15 cellular contexts compared by ENCODE assay signal in the genomic region with DNA sequence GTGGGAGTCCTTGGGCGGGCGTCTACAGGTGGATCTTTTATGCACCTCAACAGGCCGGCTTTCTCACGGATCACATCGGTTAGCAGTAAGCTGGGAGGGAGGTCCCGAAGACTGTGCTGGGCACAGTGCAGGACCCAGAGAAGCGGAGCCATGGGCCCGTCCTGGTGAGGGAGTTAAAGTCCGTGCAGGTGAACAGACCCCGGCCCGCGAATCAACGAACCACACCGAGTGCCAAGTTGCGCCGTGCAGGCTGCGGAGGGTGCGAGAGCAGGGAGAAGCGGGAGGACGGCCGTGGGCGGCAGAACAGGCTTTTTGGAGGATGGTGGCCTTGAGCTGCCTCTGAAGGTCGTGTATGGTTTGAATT.
DNase-seq lines count a peak whose midpoint lies in the region; ATAC-seq and TF ChIP-seq lines count a peak whose summit lies in the region.
"Had no signal": no experiment of that assay in that cellular context is flagged by ENCODE, and none has a peak within 500 bp of the region (broad histone marks: within the 10 kb centered on the region; RNA-seq: fewer than 3 reads in every experiment).

No MANE protein-coding gene starts in this region.

- H3K36me3 ChIP-seq in GM23338 (ENCODE audit: insufficient read depth) (no peaks in the 10 kb centered on the region), PC-3 (ENCODE audit: low read depth, low read length) (peaks cover 28% of the 10 kb centered on the region; the same call in 1 of the 2 replicates), neuronal stem cell (replicated peaks in 1 of 2; ENCODE audit: control insufficient read depth in 2 of 2, insufficient read depth in 2 of 2, low read length in 2 of 2) (peaks cover 0 to 2% of the 10 kb centered on the region in 2 donors), PC-9 (ENCODE audit: low read depth) (no peaks in the 10 kb centered on the region)

- H2AFZ ChIP-seq in GM23338 (no peak overlapping the region), PC-3 (ENCODE audit: low read length) (no peak overlapping the region), neuronal stem cell (ENCODE audit: low read length) (no peak overlapping the region), PC-9 (no peak overlapping the region)

- H3K27ac ChIP-seq in GM23338 (ENCODE audit: low read depth) (peak overlapping the region; percentile 96), PC-3 (ENCODE audit: low read length) (no peak overlapping the region), dorsolateral prefrontal cortex (peak overlapping the region in 54 of 59 donors; percentile 3 to 92 (median 78)), neuronal stem cell (replicated peaks; ENCODE audit: low read length) (no peak overlapping the region), PC-9 (no peak overlapping the region)

- H3K4me3 ChIP-seq in GM23338 (no peak overlapping the region), PC-3 (ENCODE audit: low read length) (no peak overlapping the region; the same call in 1 of the 2 replicates), dorsolateral prefrontal cortex (no peak overlapping the region), neuronal stem cell (ENCODE audit: low read length in 2 of 2) (no peak overlapping the region), PC-9 (no peak overlapping the region)

- peaks cover 12% of the 10 kb centered on the region; the same call in 2 of the 3 replicates for H3K36me3 Mint-ChIP-seq in GM23338 (ENCODE audit: low read depth)
- H3K36me3 Mint-ChIP-seq: CD4-positive, alpha-beta memory T cell had no signal

- peak overlapping the region; percentile 95 for H3K27ac Mint-ChIP-seq in GM23338
- H3K27ac Mint-ChIP-seq: B cell, HFFc6 had no signal

- H3K18ac ChIP-seq in neuronal stem cell (ENCODE audit: low read length), result peak overlapping the region; percentile 48

- H2BK15ac ChIP-seq in neuronal stem cell (ENCODE audit: low read length), result no peak overlapping the region

- BruUV-seq in PC-3 (replicated peaks; lab: Mats Ljungman, UMichigan), result no TSS peak
- no TSS peak for BruUV-seq in PC-9 (replicated peaks; lab: Mats Ljungman, UMichigan)

- H4K8ac ChIP-seq in neuronal stem cell (ENCODE audit: low read depth, low read length), result no peak overlapping the region

- H2AK5ac ChIP-seq in neuronal stem cell (ENCODE audit: low read depth, low read length), result no peak overlapping the region

- no CpG with 5 or more reads among the region's 23 CpGs for WGBS in neuronal stem cell (ENCODE audit: extremely low coverage in 2 of 2, insufficient read length in 2 of 2, insufficient replicate concordance in 1 of 2), 2 donors

- H2BK120ac ChIP-seq in neuronal stem cell (ENCODE audit: low read depth, low read length), result no peak overlapping the region

- peaks cover 52% of the 10 kb centered on the region for H3K4me1 Mint-ChIP-seq in GM23338
- H3K4me1 Mint-ChIP-seq: B cell had no signal

- peaks cover 3% of the 10 kb centered on the region; the same call in 2 of the 3 replicates for H3K9me3 Mint-ChIP-seq in GM23338
- H3K9me3 Mint-ChIP-seq: HFFc6 had no signal

- peak overlapping the region; percentile 22 for H3K4me2 ChIP-seq in GM23338
- peak overlapping the region; percentile 88 for H3K4me2 ChIP-seq in PC-3 (ENCODE audit: low read length)
- H3K4me2 ChIP-seq in neuronal stem cell (ENCODE audit: insufficient read depth, low read length, poor library complexity, severe bottlenecking), result no peak overlapping the region
- no peak overlapping the region for H3K4me2 ChIP-seq in PC-9

- ATAC-seq in GM23338, result no peak
- ATAC-seq in PC-3, result no peak

- DNase-seq in GM23338 (ENCODE audit: low spot score), result no peak
- DNase-seq in PC-3, result no peak
- no peak for DNase-seq in dorsolateral prefrontal cortex
- no peak for DNase-seq in neuronal stem cell (ENCODE audit: low spot score)
- DNase-seq in PC-9, result no peak
- no peak for DNase-seq in stimulated activated CD4-positive, alpha-beta T cell treated with anti-CD3 and anti-CD28 coated beads, Interleukin-15, amount 100 ng/mL, for 24 hours
- no peak for DNase-seq in NCI-H510A treated with DMSO at 0.1 percent for 48 hours (lab: John Stamatoyannopoulos, UW)
- no peak for DNase-seq in NCI-H2196 treated with DMSO at 0.1 percent for 48 hours (lab: John Stamatoyannopoulos, UW; ENCODE audit: unreplicated experiment)
- DNase-seq: CD4-positive, alpha-beta memory T cell; DND-41; HFFc6; KBM-7; NCI-H1092; NCI-H446 treated with DMSO at 0.1 percent for 48 hours had no signal

- no peaks in the 10 kb centered on the region for H4K20me1 ChIP-seq in GM23338 (replicated peaks; ENCODE audit: insufficient read depth)
- no peaks in the 10 kb centered on the region for H4K20me1 ChIP-seq in PC-3 (ENCODE audit: low read length)
- H4K20me1 ChIP-seq in PC-9 (ENCODE audit: insufficient read depth), result no peaks in the 10 kb centered on the region

- CTCF ChIA-PET in PC-3 (lab: Charles Lee), result no interaction called here
- CTCF ChIA-PET in PC-9 (lab: Charles Lee), result no interaction called here

- H3K9me3 ChIP-seq in PC-3 (ENCODE audit: low read length), result no peaks in the 10 kb centered on the region
- peaks cover 2 to 5% of the 10 kb centered on the region in 2 donors for H3K9me3 ChIP-seq in neuronal stem cell (replicated peaks in 1 of 2; ENCODE audit: control insufficient read depth in 2 of 2, insufficient read depth in 1 of 2, low read depth in 1 of 2, low read length in 2 of 2)
- no peaks in the 10 kb centered on the region for H3K9me3 ChIP-seq in PC-9 (ENCODE audit: insufficient read depth, low read depth)

- H3K23ac ChIP-seq in neuronal stem cell (ENCODE audit: low read depth, low read length, poor library complexity), result no peak overlapping the region

- no peak overlapping the region for H3K4ac ChIP-seq in neuronal stem cell (ENCODE audit: low read length)

- no peaks in the 10 kb centered on the region for H3K79me1 ChIP-seq in neuronal stem cell (ENCODE audit: low read depth, low read length)

- H3K79me2 ChIP-seq in GM23338 (replicated peaks; ENCODE audit: insufficient read depth) (no peaks in the 10 kb centered on the region), PC-3 (ENCODE audit: low read length) (peaks cover 55% of the 10 kb centered on the region), PC-9 (ENCODE audit: low read depth) (no peaks in the 10 kb centered on the region)

- POLR2A ChIA-PET in PC-3 (lab: Charles Lee; ENCODE audit: unreplicated experiment) (no interaction called here), PC-9 (lab: Charles Lee; ENCODE audit: unreplicated experiment) (no interaction called here)

- H3K27me3 ChIP-seq in GM23338 (ENCODE audit: insufficient read depth) (no peaks in the 10 kb centered on the region), PC-3 (ENCODE audit: low read length) (no peaks in the 10 kb centered on the region), dorsolateral prefrontal cortex (no peaks in the 10 kb centered on the region), neuronal stem cell (ENCODE audit: control insufficient read depth in 3 of 3, insufficient read depth in 3 of 3, low read depth in 1 of 3, low read length in 3 of 3) (no peaks in the 10 kb centered on the region), PC-9 (ENCODE audit: insufficient read depth, low read depth) (no peaks in the 10 kb centered on the region)

- H3K27me3 Mint-ChIP-seq in GM23338 (ENCODE audit: insufficient read depth, low read depth, poor library complexity), result peaks cover 6% of the 10 kb centered on the region
- H3K27me3 Mint-ChIP-seq: B cell; CD4-positive, alpha-beta memory T cell had no signal

- peaks cover 43% of the 10 kb centered on the region for H3F3A ChIP-seq in GM23338 (replicated peaks; ENCODE audit: low read depth)
- no peaks in the 10 kb centered on the region for H3F3A ChIP-seq in PC-3 (ENCODE audit: low read length, unreplicated experiment)
- H3F3A ChIP-seq in PC-9 (ENCODE audit: insufficient read depth, low read depth), result no peaks in the 10 kb centered on the region

- no peak overlapping the region for H3K9ac ChIP-seq in PC-3 (ENCODE audit: low read length)
- H3K9ac ChIP-seq in neuronal stem cell (ENCODE audit: low read depth, low read length, poor library complexity), result no peak overlapping the region

- H2BK5ac ChIP-seq in neuronal stem cell (ENCODE audit: low read length), result no peak overlapping the region

- H4K91ac ChIP-seq in neuronal stem cell (ENCODE audit: low read depth, low read length, poor library complexity), result no peak overlapping the region

- TF ChIP-seq CTCF in GM23338 (conservative IDR thresholded peaks at IDR 0.05; ENCODE audit: low read depth in 2 of 2) (no peak), PC-3 (conservative IDR thresholded peaks at IDR 0.05; ENCODE audit: low read depth, low read length) (no peak), dorsolateral prefrontal cortex (IDR thresholded peaks at IDR 0.05 in 54 of 56, conservative IDR thresholded peaks at IDR 0.05 in 2 of 56; ENCODE audit: low read depth in 1 of 56, partially characterized antibody in 56 of 56) (no peak), PC-9 (conservative IDR thresholded peaks at IDR 0.05) (no peak)

- H3K4me3 Mint-ChIP-seq in GM23338, result peak overlapping the region; percentile 17; the same call in 1 of the 3 replicates
- H3K4me3 Mint-ChIP-seq: B cell, HFFc6 had no signal

- no peak overlapping the region for H3K14ac ChIP-seq in neuronal stem cell (ENCODE audit: low read length)

- H3K4me1 ChIP-seq in GM23338 (ENCODE audit: insufficient read depth) (peaks cover 52% of the 10 kb centered on the region), PC-3 (ENCODE audit: insufficient read depth, low read length) (peaks cover 9% of the 10 kb centered on the region), neuronal stem cell (ENCODE audit: control insufficient read depth in 2 of 2, insufficient read depth in 1 of 2, low read depth in 1 of 2, low read length in 2 of 2) (peaks cover 0 to 9% of the 10 kb centered on the region in 2 donors), PC-9 (replicated peaks; ENCODE audit: insufficient read depth) (no peaks in the 10 kb centered on the region)

- intact Hi-C loops in PC-3 (cut with micrococcal nuclease), result loop anchor here (5.0 kb wide), 1 partner anchor 42 kb away; no protein-coding TSS in a partner anchor
- intact Hi-C loops in dorsolateral prefrontal cortex (cut with DNase I), result loop anchor here in 1 of 2 donors (10.0 kb wide), 1 partner anchor 226 kb away; no protein-coding TSS in a partner anchor
- intact Hi-C loops in PC-9 (cut with micrococcal nuclease; ENCODE audit: unreplicated experiment), result no loop called here

- H3K9me2 ChIP-seq in GM23338 (ENCODE audit: insufficient read depth), result no peaks in the 10 kb centered on the region; the same call in 1 of the 2 replicates
- no peaks in the 10 kb centered on the region for H3K9me2 ChIP-seq in PC-3 (replicated peaks; ENCODE audit: low read length)
- H3K9me2 ChIP-seq in PC-9 (ENCODE audit: insufficient read depth), result no peaks in the 10 kb centered on the region

- H2BK12ac ChIP-seq in neuronal stem cell (ENCODE audit: low read length), result no peak overlapping the region

TF ChIP-seq in GM23338, 12 proteins besides CTCF, POLR2A, EP300 and RAD21 (continues in another document):
- TF ChIP-seq EZH2 (IDR thresholded peaks at IDR 0.05; ENCODE audit: low read depth, unreplicated experiment), result no peak
- TF ChIP-seq ZNF331 (CRISPR knock-in tag; IDR thresholded peaks at IDR 0.05; ENCODE audit: low read depth), result no peak

Comparison
In these comparisons a context has a peak if more than half of its experiments do, and no peak if none do; other contexts are left out.
1. H3K27ac ChIP-seq: peak in GM23338 (single experiment) and dorsolateral prefrontal cortex (54 of 59); none in PC-3 (single experiment), neuronal stem cell (single experiment) and PC-9 (single experiment).
2. H3K4me2 ChIP-seq: peak in GM23338 (single experiment) and PC-3 (single experiment); none in neuronal stem cell (single experiment) and PC-9 (single experiment).